Comparison of ENCODE assay signal across 25 cellular contexts in the genomic region with DNA sequence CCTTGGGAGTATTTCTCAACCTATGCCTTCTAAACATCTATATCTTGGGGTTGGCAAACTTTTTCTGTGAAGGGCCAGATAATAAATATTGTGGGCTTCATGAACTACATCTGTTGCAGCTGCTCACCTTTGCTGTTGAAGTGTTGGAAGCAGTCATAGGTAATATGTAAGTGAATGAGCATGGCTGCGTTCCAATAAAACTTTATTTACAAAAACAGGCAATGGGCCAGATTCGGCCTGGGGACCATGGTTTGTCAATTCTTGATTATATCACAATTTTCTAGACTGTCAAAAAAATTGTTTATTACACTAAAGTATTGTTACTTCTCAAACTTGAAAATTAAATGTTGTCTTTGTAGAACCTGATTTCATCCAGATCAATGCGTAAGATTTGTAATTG. TPM values are rescaled to one million over a fixed set of nuclear protein-coding genes. Genes with fewer than 3 reads are reported as not detected.
A peak's percentile ranks its signal among the peaks of the same experiment; 100 is the strongest.
DNase-seq lines count a peak whose midpoint lies in the region; ATAC-seq, FAIRE-seq and TF ChIP-seq lines count a peak whose summit lies in the region.
"Had no signal": no experiment of that assay in that cellular context is flagged by ENCODE, and none has a peak within 500 bp of the region (broad histone marks: within the 10 kb centered on the region; RNA-seq: fewer than 3 reads in every experiment).

No MANE protein-coding gene starts in this region.

- TF ChIP-seq POLR2A in K562 (conservative IDR thresholded peaks at IDR 0.05): no peak

- H3K14ac ChIP-seq in mesenchymal stem cell (ENCODE audit: low read length in 2 of 2): no peak overlapping the region

- no peak overlapping the region for H2BK15ac ChIP-seq in mesenchymal stem cell (ENCODE audit: low read depth, poor library complexity, severe bottlenecking)

- no peak for TF ChIP-seq RAD21 in K562 (CRISPR knock-in tag; conservative IDR thresholded peaks at IDR 0.05 in 1 of 2, IDR thresholded peaks at IDR 0.05 in 1 of 2)

- no peak overlapping the region for H3K4ac ChIP-seq in mesenchymal stem cell (ENCODE audit: low read depth in 1 of 2, low read length in 2 of 2)

- H3K27me3 ChIP-seq in GM23248 (replicated peaks; ENCODE audit: insufficient read depth) (no peaks in the 10 kb centered on the region), K562 (ENCODE audit: control insufficient read depth in 2 of 2, insufficient read depth in 2 of 2, low read length in 2 of 2) (no peaks in the 10 kb centered on the region), mesenchymal stem cell (ENCODE audit: control insufficient read depth in 1 of 2, insufficient read depth in 1 of 2, low read length in 2 of 2) (no peaks in the 10 kb centered on the region), BE2C (no peaks in the 10 kb centered on the region)
- H3K27me3 ChIP-seq: BLaER1 had no signal

- H2BK120ac ChIP-seq in mesenchymal stem cell (ENCODE audit: low read depth, low read length): no peak overlapping the region

- no peaks in the 10 kb centered on the region for H3K9me3 ChIP-seq in GM23248 (ENCODE audit: low read depth)
- H3K9me3 ChIP-seq in K562 (replicated peaks; ENCODE audit: control insufficient read depth, insufficient read depth, low read depth, low read length): 0 out of 2 replicates have a peak, but pooled peaks cover 4% of the 10 kb centered on the region
- no peaks in the 10 kb centered on the region for H3K9me3 ChIP-seq in mesenchymal stem cell (ENCODE audit: control insufficient read depth, low read length)
- no peaks in the 10 kb centered on the region for H3K9me3 ChIP-seq in BE2C
- H3K9me3 ChIP-seq: A549, BLaER1 had no signal

- intact Hi-C loops in K562 (cut with micrococcal nuclease): loop anchor here (2.0 to 10.0 kb wide), 2 partner anchors 21 to 53 kb away; a partner anchor contains a TSS

- H4K91ac ChIP-seq in mesenchymal stem cell (ENCODE audit: low read length): no peak overlapping the region

- H3K18ac ChIP-seq in mesenchymal stem cell (ENCODE audit: low read depth in 1 of 2, low read length in 2 of 2): no peak overlapping the region

- H3K4me1 ChIP-seq in GM23248 (ENCODE audit: insufficient read depth): peaks cover 17% of the 10 kb centered on the region
- H3K4me1 ChIP-seq in K562 (replicated peaks in 1 of 2; ENCODE audit: control insufficient read depth in 2 of 2, insufficient read depth in 2 of 2, low read length in 2 of 2): peaks cover 12 to 22% of the 10 kb centered on the region in 2 experiments; a peak in 4 of 5 replicates
- H3K4me1 ChIP-seq in mesenchymal stem cell (ENCODE audit: control insufficient read depth, insufficient read depth, low read depth, low read length): peaks cover 4% of the 10 kb centered on the region
- H3K4me1 ChIP-seq in BE2C: peaks cover 12% of the 10 kb centered on the region; the same call in 1 of the 2 replicates
- H3K4me1 ChIP-seq: BLaER1 had no signal

- no peak for TF ChIP-seq EP300 in K562 (IDR thresholded peaks at IDR 0.05; ENCODE audit: low read length)

- no peak overlapping the region for H2BK5ac ChIP-seq in mesenchymal stem cell (ENCODE audit: low read depth, low read length, poor library complexity, severe bottlenecking)

- no peaks in the 10 kb centered on the region for H3K9me1 ChIP-seq in K562 (ENCODE audit: control insufficient read depth, insufficient read depth, low read length)

- no peak overlapping the region for H3K4me3 ChIP-seq in GM23248
- H3K4me3 ChIP-seq in K562: no peak overlapping the region
- no peak overlapping the region for H3K4me3 ChIP-seq in mesenchymal stem cell (ENCODE audit: insufficient read depth in 1 of 2, low read depth in 1 of 2, low read length in 2 of 2)
- no peak overlapping the region for H3K4me3 ChIP-seq in BE2C (ENCODE audit: low read depth, low read length)
- H3K4me3 ChIP-seq in coronary artery: no peak overlapping the region
- H3K4me3 ChIP-seq: A549, BLaER1 had no signal

- no peak for DNase-seq in GM23248
- no peak for DNase-seq in RCC 7860 (ENCODE audit: low spot score)
- no peak for DNase-seq in K562 (ENCODE audit: extremely low read depth in 1 of 4, low spot score in 3 of 4)
- no peak for DNase-seq in mesenchymal stem cell
- DNase-seq in BE2C: no peak
- DNase-seq in T-helper 2 cell: no peak
- no peak for DNase-seq in coronary artery (ENCODE audit: low spot score)
- DNase-seq: AML-193; C1 segment of cervical spinal cord; CD4-positive, alpha-beta memory T cell; CD4-positive, CD25-positive, alpha-beta regulatory T cell; CD8-positive, alpha-beta memory T cell; COR-L47; DMS 273 treated with DMSO at 0.1 percent for 48 hours; DMS153; DMS53; DMS79; DND-41; EL; GDM1 had no signal

- no peaks in the 10 kb centered on the region for H3K9me2 ChIP-seq in GM23248 (ENCODE audit: insufficient read depth)

- no peak overlapping the region for H3K9ac ChIP-seq in GM23248
- no peak overlapping the region for H3K9ac ChIP-seq in K562 (ENCODE audit: insufficient read depth in 1 of 2, low read depth in 2 of 2, low read length in 2 of 2)
- peak overlapping the region; percentile 34 for H3K9ac ChIP-seq in mesenchymal stem cell (ENCODE audit: low read length)
- H3K9ac ChIP-seq: BLaER1 had no signal

- peaks cover 12% of the 10 kb centered on the region for H3K79me1 ChIP-seq in mesenchymal stem cell (replicated peaks; ENCODE audit: low read length, poor library complexity, severe bottlenecking)

- peak; percentile 14 for FAIRE-seq in RCC 7860 (lab: Jason Lieb, UNC)
- FAIRE-seq in K562 (lab: Jason Lieb, UNC): no peak
- FAIRE-seq: A549, GM12891, GM19239 had no signal

- ATAC-seq in K562: no peak
- ATAC-seq: A549 had no signal

- CTCF ChIA-PET in K562 (lab: Yijun Ruan, JAX; ENCODE audit: low intra/inter-chr PET ratio): no interaction called here

- no peak overlapping the region for H4K8ac ChIP-seq in mesenchymal stem cell (ENCODE audit: low read length)

- H4K20me1 ChIP-seq in GM23248 (ENCODE audit: insufficient read depth) (no peaks in the 10 kb centered on the region), K562 (replicated peaks; ENCODE audit: control insufficient read depth, insufficient read depth, low read length) (no peaks in the 10 kb centered on the region)
- H4K20me1 ChIP-seq: BLaER1 had no signal

- H3K79me2 ChIP-seq in GM23248 (ENCODE audit: insufficient read depth) (peaks cover 35% of the 10 kb centered on the region), K562 (ENCODE audit: control insufficient read depth, insufficient read depth, low read length) (no peaks in the 10 kb centered on the region; the same call in 2 of the 3 replicates)

- in situ Hi-C loops in GM23248 (cut with MboI) (no loop called here), K562 (cut with MboI) (no loop called here)

- H3K36me3 ChIP-seq in GM23248 (ENCODE audit: low read depth) (0 out of 2 replicates have a peak, but pooled peaks cover 8% of the 10 kb centered on the region), K562 (ENCODE audit: control insufficient read depth, insufficient read depth, low read length) (peaks cover 14% of the 10 kb centered on the region), mesenchymal stem cell (ENCODE audit: control insufficient read depth in 1 of 2, insufficient read depth in 2 of 2, low read depth in 1 of 2, low read length in 2 of 2) (peaks cover 3 to 7% of the 10 kb centered on the region in 2 experiments), BE2C (no peaks in the 10 kb centered on the region; the same call in 1 of the 2 replicates)

- H3K4me2 ChIP-seq in GM23248 (ENCODE audit: unreplicated experiment): no peak overlapping the region
- H3K4me2 ChIP-seq in K562 (ENCODE audit: insufficient read depth, low read length): no peak overlapping the region
- no peak overlapping the region for H3K4me2 ChIP-seq in mesenchymal stem cell (ENCODE audit: low read length, poor library complexity, severe bottlenecking)
- H3K4me2 ChIP-seq: BLaER1 had no signal

- H2BK12ac ChIP-seq in mesenchymal stem cell (ENCODE audit: low read length in 2 of 2): no peak overlapping the region

- H2AFZ ChIP-seq in GM23248: no peak overlapping the region
- no peak overlapping the region for H2AFZ ChIP-seq in K562 (ENCODE audit: low read depth, low read length)
- no peak overlapping the region for H2AFZ ChIP-seq in mesenchymal stem cell (ENCODE audit: low read depth, low read length)

- WGBS in GM23248 (ENCODE audit: low coverage in 1 of 2, low lambda C conversion rate in 2 of 2, missing lambda C conversion rate in 2 of 2), 2 experiments: 99% methylated on average over 3 of the region's 3 CpGs
- WGBS in K562 (ENCODE audit: insufficient coverage, low coverage, missing lambda C conversion rate): 95% methylated on average over 3 of the region's 3 CpGs
- no CpG with 5 or more reads among the region's 3 CpGs for WGBS in mesenchymal stem cell

- no peak overlapping the region for H2AK5ac ChIP-seq in mesenchymal stem cell (ENCODE audit: low read length, severe bottlenecking)

- H3K27ac ChIP-seq in GM23248: peak overlapping the region; percentile 87; the same call in 1 of the 2 replicates
- H3K27ac ChIP-seq in K562 (ENCODE audit: extremely low read depth, low read depth, low read length): no peak overlapping the region
- H3K27ac ChIP-seq in mesenchymal stem cell (ENCODE audit: low read length, poor library complexity, severe bottlenecking): no peak overlapping the region
- H3K27ac ChIP-seq in coronary artery: no peak overlapping the region
- H3K27ac ChIP-seq: 22Rv1, BLaER1 had no signal

- peaks cover 14% of the 10 kb centered on the region for H3F3A ChIP-seq in GM23248 (ENCODE audit: insufficient read depth)

- BruUV-seq in K562 (replicated peaks; lab: Mats Ljungman, UMichigan): no TSS peak

- TF ChIP-seq CTCF in K562 (IDR thresholded peaks at IDR 0.05 in 2 of 3, conservative IDR thresholded peaks at IDR 0.05 in 1 of 3; ENCODE audit: insufficient read depth in 2 of 3, low read depth in 1 of 3, low read length in 3 of 3) (no peak), BE2C (IDR thresholded peaks at IDR 0.05; ENCODE audit: low read depth, low read length) (no peak), coronary artery (IDR thresholded peaks at IDR 0.05) (no peak)

- POLR2A ChIA-PET in K562 (lab: Yijun Ruan, JAX): interaction anchor here (1.5 to 2.4 kb wide), 3 partner anchors 11 to 16 kb away, joined by 3 to 7 read pairs (median 6); no protein-coding TSS in a partner anchor

- no peak overlapping the region for H3K23ac ChIP-seq in mesenchymal stem cell (ENCODE audit: low read length in 2 of 2)

RNA-seq across cellular contexts. Expression of a gene that starts 54.9 kb away (rescaled TPM):
- 145 and 159 TPM in 2 replicates for total RNA-seq in GM23248 (2014; rRNA removed; shearing (Covaris generic))
- 130 and 133 TPM in 2 replicates for polyA plus RNA-seq in GM23248 (2016; fragmentation: Nextera tagmentation; extraction: Ambion mirVana)
- total RNA-seq in K562 (2011; cell fraction: chromatin; rRNA removed; ENCODE audit: low replicate concordance): 24.4 and 41.1 TPM in 2 replicates
- total RNA-seq in K562 (2011; cell fraction: nucleolus; rRNA removed): 26.7 and 34.1 TPM in 2 replicates
- 43.8 and 76.6 TPM in 2 replicates for total RNA-seq in K562 (2011; cell fraction: nucleoplasm; rRNA removed)
- total RNA-seq in K562 (2014; rRNA removed): 94.4 and 128 TPM in 2 replicates
- 156 and 189 TPM in 2 replicates for total RNA-seq in K562 (2014; rRNA removed; fragmentation: Illumina TruSeq; extraction: Trizol)
- total RNA-seq in K562 (2015; rRNA removed; fragmentation: Illumina TruSeq; extraction: Trizol): 154 and 159 TPM in 2 replicates
- total RNA-seq in K562 (2021): 236 and 261 TPM in 2 replicates
- 189 and 191 TPM in 2 replicates for polyA plus RNA-seq in K562 (2011; rRNA removed)
- 69.3 and 142 TPM in 2 replicates for polyA plus RNA-seq in K562 (2011; cell fraction: cytosol; rRNA removed)
- polyA plus RNA-seq in K562 (2011; cell fraction: nucleus; rRNA removed): 61.0 and 67.9 TPM in 2 replicates
- 190 and 199 TPM in 2 replicates for polyA plus RNA-seq in K562 (2012)
- polyA plus RNA-seq in K562 (2014; fragmentation: Illumina TruSeq; extraction: Trizol): 224 and 243 TPM in 2 replicates
- 10 to 100 TPM; 68.5 to 68.6 TPM for polyA plus RNA-seq in K562 (2014; fragmentation: Nextera tagmentation; extraction: Ambion mirVana)
- 133 and 148 TPM in 2 replicates for polyA plus RNA-seq in K562 (2014; rRNA removed)
- 247 and 299 TPM in 2 replicates for polyA minus RNA-seq in K562 (2011; rRNA and poly(A)+ RNA removed)
- 168 and 172 TPM in 2 replicates for polyA minus RNA-seq in K562 (2011; cell fraction: cytosol; rRNA and poly(A)+ RNA removed)
- polyA minus RNA-seq in K562 (2011; cell fraction: nucleus; rRNA and poly(A)+ RNA removed): 70.3 and 88.3 TPM in 2 replicates
- 156 TPM for polyA plus RNA-seq in mesenchymal stem cell (2013, experiment 1 of 2)
- 152 TPM for polyA plus RNA-seq in mesenchymal stem cell (2013, experiment 2 of 2)
- 110 TPM for polyA plus RNA-seq in BE2C (2012; ENCODE audit: insufficient read depth, insufficient read length, low read depth)
